ENCODE assay signal across 27 cellular contexts in the genomic region with DNA sequence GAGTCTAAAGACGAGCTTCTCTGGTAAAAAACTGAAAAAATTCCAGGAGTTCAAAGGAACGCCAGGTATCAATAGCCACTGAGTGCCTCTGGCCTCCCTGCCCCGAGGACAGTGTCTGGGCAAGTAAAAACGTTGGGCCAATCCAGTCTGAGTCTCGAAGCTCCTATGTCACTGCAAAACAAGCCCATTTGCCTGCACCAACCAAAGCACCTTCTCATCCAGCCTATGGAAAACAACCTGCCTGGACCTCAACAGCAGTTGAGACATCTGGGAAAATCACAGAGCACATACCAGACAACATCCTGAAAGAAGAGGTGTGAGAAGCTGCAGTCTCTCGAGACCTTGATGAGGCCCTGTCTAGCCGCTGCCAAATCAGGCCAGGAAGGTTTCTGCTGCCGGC. TPM values are rescaled to one million over a fixed set of nuclear protein-coding genes. Genes with fewer than 3 reads are reported as not detected.
DNase-seq lines count a peak whose midpoint lies in the region; ATAC-seq and TF ChIP-seq lines count a peak whose summit lies in the region.
"Had no signal": no experiment of that assay in that cellular context is flagged by ENCODE, and none has a peak within 500 bp of the region (broad histone marks: within the 10 kb centered on the region; RNA-seq: fewer than 3 reads in every experiment).

No MANE protein-coding gene starts in this region.

- H3K23ac ChIP-seq in H9 (ENCODE audit: insufficient read length, low read depth, low read length) (no peak overlapping the region), trophoblast cell (ENCODE audit: low read length) (no peak overlapping the region)

- H4K91ac ChIP-seq in H9 (ENCODE audit: insufficient read length, low read depth, low read length) (no peak overlapping the region), trophoblast cell (ENCODE audit: low read depth, low read length) (peak overlapping the region; percentile 32)

- H3K18ac ChIP-seq in H9 (ENCODE audit: insufficient read length, low read depth, low read length): no peak overlapping the region
- H3K18ac ChIP-seq in trophoblast cell (ENCODE audit: low read length): no peak overlapping the region

- H3K4me2 ChIP-seq in H9 (ENCODE audit: insufficient read depth, insufficient read length, low read length) (no peak overlapping the region), trophoblast cell (ENCODE audit: low read length) (peak overlapping the region; percentile 28)

- H2BK5ac ChIP-seq in H9 (ENCODE audit: insufficient read length, low read length) (no peak overlapping the region), trophoblast cell (ENCODE audit: low read depth, low read length, poor library complexity) (peak overlapping the region; percentile 22)

- H2AK5ac ChIP-seq in H9 (ENCODE audit: insufficient read length, low read length) (no peak overlapping the region), trophoblast cell (ENCODE audit: low read length) (no peak overlapping the region)

- no peaks in the 10 kb centered on the region for H3K23me2 ChIP-seq in H9 (ENCODE audit: insufficient read length, low read depth, low read length, poor library complexity, severe bottlenecking)

- H3K4me1 Mint-ChIP-seq in CD14-positive monocyte: peaks cover 69% of the 10 kb centered on the region
- H3K4me1 Mint-ChIP-seq in H9: peaks cover 11 to 20% of the 10 kb centered on the region in 2 experiments; a peak in 3 of 4 replicates
- H3K4me1 Mint-ChIP-seq in endodermal cell: peaks cover 6% of the 10 kb centered on the region
- H3K4me1 Mint-ChIP-seq in Calu3 (ENCODE audit: low read depth, unreplicated experiment): no peaks in the 10 kb centered on the region

- H4K5ac ChIP-seq in H9 (ENCODE audit: insufficient read length, low read depth, low read length): no peak overlapping the region

- H3K4me1 ChIP-seq in H9 (ENCODE audit: insufficient read depth, low read length) (no peaks in the 10 kb centered on the region), endodermal cell (ENCODE audit: control insufficient read depth, insufficient read depth, low read length) (no peaks in the 10 kb centered on the region), trophoblast cell (ENCODE audit: control insufficient read depth in 1 of 2, insufficient read depth in 2 of 2, low read length in 2 of 2) (peaks cover 40 to 44% of the 10 kb centered on the region in 2 experiments)
- H3K4me1 ChIP-seq: SJCRH30 had no signal

- peaks cover 16% of the 10 kb centered on the region; the same call in 1 of the 2 replicates for H3K79me2 ChIP-seq in H9 (ENCODE audit: insufficient read depth, low read length)
- peaks cover 17% of the 10 kb centered on the region for H3K79me2 ChIP-seq in trophoblast cell (ENCODE audit: control insufficient read depth, insufficient read depth, low read length, poor library complexity)

- peak overlapping the region in 4 of 7 donors; percentile 37 to 65 (median 49) for H3K27ac Mint-ChIP-seq in CD14-positive monocyte
- peak overlapping the region in 2 of 3 experiments; percentile 81 to 82; a peak in 4 of 7 replicates for H3K27ac Mint-ChIP-seq in H9
- H3K27ac Mint-ChIP-seq in endodermal cell: peak overlapping the region; percentile 65
- no peak overlapping the region for H3K27ac Mint-ChIP-seq in Calu3 (ENCODE audit: unreplicated experiment)
- H3K27ac Mint-ChIP-seq: activated B cell treated with CpG ODN at 0.5 μM for 24 hours; activated naive CD8-positive, alpha-beta T cell treated with anti-CD3 and anti-CD28 coated beads, Interleukin-2, amount 50 U/mL, for 24 hours; activated T-cell treated with anti-CD3 and anti-CD28 coated beads, Interleukin-2, amount 50 U/mL, for 72 hours had no signal

- H3K9me3 Mint-ChIP-seq in CD14-positive monocyte (no peaks in the 10 kb centered on the region), H9 (peaks cover 0 to 2% of the 10 kb centered on the region in 2 experiments; a peak in 1 of 5 replicates), endodermal cell (peaks cover 7% of the 10 kb centered on the region), Calu3 (ENCODE audit: low read depth, unreplicated experiment) (no peaks in the 10 kb centered on the region)
- H3K9me3 Mint-ChIP-seq: activated B cell treated with CpG ODN at 0.5 μM for 24 hours; activated naive CD8-positive, alpha-beta T cell treated with anti-CD3 and anti-CD28 coated beads, Interleukin-2, amount 50 U/mL, for 24 hours; activated T-cell treated with anti-CD3 and anti-CD28 coated beads, Interleukin-2, amount 50 U/mL, for 72 hours; naive thymus-derived CD8-positive, alpha-beta T cell; stimulated activated naive B cell treated with anti-CD40 and anti-IgM and Interleukin-4, amounts not matched to agents 10 μg/mL and 1 μg/mL and 100 μg/mL, for 72 hours had no signal

- no TSS peak for BruUV-seq in Calu3 (replicated peaks; lab: Mats Ljungman, UMichigan)

- H3K27me3 Mint-ChIP-seq in CD14-positive monocyte (ENCODE audit: low read depth in 3 of 3) (peaks cover 0 to 2% (median 2%) of the 10 kb centered on the region in 3 donors), H9 (ENCODE audit: low read depth) (no peaks in the 10 kb centered on the region), endodermal cell (ENCODE audit: insufficient read depth) (no peaks in the 10 kb centered on the region), Calu3 (ENCODE audit: unreplicated experiment) (no peaks in the 10 kb centered on the region)
- H3K27me3 Mint-ChIP-seq: activated B cell treated with CpG ODN at 0.5 μM for 24 hours; activated naive CD8-positive, alpha-beta T cell treated with anti-CD3 and anti-CD28 coated beads, Interleukin-2, amount 50 U/mL, for 24 hours; naive thymus-derived CD8-positive, alpha-beta T cell; stimulated activated naive B cell treated with anti-CD40 and anti-IgM and Interleukin-4, amounts not matched to agents 10 μg/mL and 1 μg/mL and 100 μg/mL, for 72 hours had no signal

- H3K36me3 ChIP-seq in endodermal cell (ENCODE audit: control insufficient read depth, insufficient read depth, low read length): peaks cover 16% of the 10 kb centered on the region
- H3K36me3 ChIP-seq in trophoblast cell (ENCODE audit: control insufficient read depth in 1 of 2, insufficient read depth in 2 of 2, low read length in 2 of 2): peaks cover 4 to 5% of the 10 kb centered on the region in 2 experiments
- H3K36me3 ChIP-seq: SJCRH30 had no signal

- WGBS in H9 (ENCODE audit: extremely low coverage, insufficient read length, low lambda C conversion rate): no CpG with 5 or more reads among the region's 8 CpGs
- WGBS in endodermal cell (ENCODE audit: insufficient coverage in 1 of 2, insufficient read length in 1 of 2), 2 experiments: 91 to 98% methylated on average over 5 to 8 of the region's 8 CpGs
- no CpG with 5 or more reads among the region's 8 CpGs for WGBS in trophoblast cell (ENCODE audit: extremely low coverage, insufficient coverage, insufficient read length)

- H3K9ac ChIP-seq in H9 (ENCODE audit: extremely low read depth, insufficient read length, low read length) (no peak overlapping the region), endodermal cell (ENCODE audit: extremely low read depth, low read length, poor library complexity, severe bottlenecking) (no peak overlapping the region), trophoblast cell (ENCODE audit: low read length) (no peak overlapping the region)

- DNase-seq in CD14-positive monocyte (ENCODE audit: low spot score) (no peak), H9 (no peak), endodermal cell (peak; percentile 62), trophoblast cell (peak; percentile 77 to 80), Calu3 (no peak)
- no peak for DNase-seq in activated CD8-positive, alpha-beta memory T cell treated with anti-CD3 and anti-CD28 coated beads, Interleukin-2, amount 50 U/mL, for 4 hours
- DNase-seq: activated B cell treated with CpG ODN at 0.5 μM for 24 hours; activated CD4-positive, alpha-beta T cell treated with anti-CD3 and anti-CD28 coated beads, Interleukin-2, amount 50 U/mL, for 1 hour; activated naive CD4-positive, alpha-beta T cell; activated naive CD8-positive, alpha-beta T cell treated with anti-CD3 and anti-CD28 coated beads, Interleukin-2, amount 50 U/mL, for 24 hours; activated T-cell treated with anti-CD3 and anti-CD28 coated beads, Interleukin-2, amount 50 U/mL, for 72 hours; caudate nucleus; cortex of kidney; DMS53; glutamatergic neuron; naive thymus-derived CD8-positive, alpha-beta T cell; NCI-H1048; NCI-H1694; NCI-H446 treated with DMSO at 0.1 percent for 48 hours; occipital lobe; SJCRH30; stimulated activated CD4-positive, alpha-beta T cell treated with anti-CD3 and anti-CD28 coated beads, Interleukin-15, amount 100 ng/mL, for 24 hours; stimulated activated naive B cell treated with anti-CD40 and anti-IgM and Interleukin-4, amounts not matched to agents 10 μg/mL and 1 μg/mL and 100 μg/mL, for 72 hours had no signal

- H3K4me3 Mint-ChIP-seq in CD14-positive monocyte: no peak overlapping the region
- H3K4me3 Mint-ChIP-seq in H9: no peak overlapping the region
- H3K4me3 Mint-ChIP-seq in endodermal cell: no peak overlapping the region
- H3K4me3 Mint-ChIP-seq in Calu3 (ENCODE audit: low read depth, unreplicated experiment): no peak overlapping the region
- H3K4me3 Mint-ChIP-seq: activated B cell treated with CpG ODN at 0.5 μM for 24 hours; activated naive CD8-positive, alpha-beta T cell treated with anti-CD3 and anti-CD28 coated beads, Interleukin-2, amount 50 U/mL, for 24 hours; activated T-cell treated with anti-CD3 and anti-CD28 coated beads, Interleukin-2, amount 50 U/mL, for 72 hours; naive thymus-derived CD8-positive, alpha-beta T cell; stimulated activated naive B cell treated with anti-CD40 and anti-IgM and Interleukin-4, amounts not matched to agents 10 μg/mL and 1 μg/mL and 100 μg/mL, for 72 hours had no signal

- H3K36me3 Mint-ChIP-seq in CD14-positive monocyte (peaks cover 18 to 20% of the 10 kb centered on the region in 2 donors), H9 (ENCODE audit: insufficient read depth in 1 of 3, low read depth in 3 of 3) (peaks cover 13 to 32% (median 15%) of the 10 kb centered on the region in 3 experiments; a peak in 6 of 7 replicates), endodermal cell (ENCODE audit: low read depth) (peaks cover 34% of the 10 kb centered on the region), Calu3 (ENCODE audit: insufficient read depth, unreplicated experiment) (no peaks in the 10 kb centered on the region)

- CTCF ChIA-PET in Calu3 (lab: Charles Lee): interaction anchor here (0.5 to 0.9 kb wide), 2 partner anchors 13 to 147 kb away, joined by 3 to 6 read pairs; no protein-coding TSS in a partner anchor

- H3K14ac ChIP-seq in H9 (ENCODE audit: insufficient read depth, low read length) (no peak overlapping the region), trophoblast cell (ENCODE audit: low read length) (no peak overlapping the region)

- H4K20me1 ChIP-seq in H9 (ENCODE audit: control insufficient read depth, insufficient read depth, insufficient read length): no peaks in the 10 kb centered on the region

- H3K4ac ChIP-seq in H9 (ENCODE audit: low read depth, low read length) (no peak overlapping the region), trophoblast cell (ENCODE audit: low read depth, low read length) (no peak overlapping the region)

- no peak overlapping the region for H3K56ac ChIP-seq in H9 (ENCODE audit: insufficient read length, low read depth, low read length)

- H3T11ph ChIP-seq in H9 (ENCODE audit: low read length): no peak overlapping the region

- intact Hi-C loops in CD14-positive monocyte (cut with micrococcal nuclease): no loop called here
- intact Hi-C loops in Calu3 (cut with micrococcal nuclease; ENCODE audit: unreplicated experiment): no loop called here

- no peaks in the 10 kb centered on the region for H3K9me3 ChIP-seq in H9 (ENCODE audit: control insufficient read depth, low read depth, low read length)
- H3K9me3 ChIP-seq in endodermal cell (ENCODE audit: control insufficient read depth, low read length): no peaks in the 10 kb centered on the region
- H3K9me3 ChIP-seq in trophoblast cell (ENCODE audit: insufficient read depth, low read depth, low read length): no peaks in the 10 kb centered on the region
- H3K9me3 ChIP-seq: left lung, SJCRH30 had no signal

- H3K27me3 ChIP-seq in H9 (ENCODE audit: insufficient read depth, low read length) (no peaks in the 10 kb centered on the region), endodermal cell (ENCODE audit: control insufficient read depth, insufficient read depth, low read length, poor library complexity, severe bottlenecking) (no peaks in the 10 kb centered on the region), trophoblast cell (ENCODE audit: insufficient read depth, low read length) (no peaks in the 10 kb centered on the region)
- H3K27me3 ChIP-seq: left lung, SJCRH30 had no signal

- H2BK20ac ChIP-seq in H9 (ENCODE audit: low read depth, low read length, poor library complexity, severe bottlenecking): no peak overlapping the region

- TF ChIP-seq CTCF in CD14-positive monocyte (IDR thresholded peaks at IDR 0.05): no peak
- TF ChIP-seq CTCF in H9 (conservative IDR thresholded peaks at IDR 0.05): no peak
- no peak for TF ChIP-seq CTCF in endodermal cell (conservative IDR thresholded peaks at IDR 0.05)
- TF ChIP-seq CTCF in Calu3 (IDR thresholded peaks at IDR 0.05; ENCODE audit: unreplicated experiment): no peak

- no peak overlapping the region for H4K12ac ChIP-seq in trophoblast cell (ENCODE audit: low read depth, low read length)

- no peak for ATAC-seq in GM18909 (IDR thresholded peaks at IDR 0.05; ENCODE audit: poor library complexity, unreplicated experiment)
- ATAC-seq: activated naive CD8-positive, alpha-beta T cell treated with anti-CD3 and anti-CD28 coated beads, Interleukin-2, amount 50 U/mL, for 24 hours; activated T-cell treated with anti-CD3 and anti-CD28 coated beads, Interleukin-2, amount 50 U/mL, for 72 hours; esophagus mucosa; K562; left lung; naive thymus-derived CD8-positive, alpha-beta T cell; stimulated activated naive B cell treated with anti-CD40 and anti-IgM and Interleukin-4, amounts not matched to agents 10 μg/mL and 1 μg/mL and 100 μg/mL, for 72 hours had no signal

- H3K79me1 ChIP-seq in H9 (ENCODE audit: insufficient read depth, low read depth, low read length, poor library complexity, severe bottlenecking): peaks cover 17% of the 10 kb centered on the region
- H3K79me1 ChIP-seq in trophoblast cell (ENCODE audit: low read length): peaks cover 11% of the 10 kb centered on the region

- no peak overlapping the region for H2BK15ac ChIP-seq in H9 (ENCODE audit: low read depth, low read length)

- no peak overlapping the region for H3K4me3 ChIP-seq in endodermal cell (ENCODE audit: low read length)
- H3K4me3 ChIP-seq in trophoblast cell (ENCODE audit: low read depth, low read length): no peak overlapping the region
- H3K4me3 ChIP-seq: K562, left lung, SJCRH30 had no signal

- H3K27ac ChIP-seq in H9 (ENCODE audit: insufficient read length, low read depth, low read length): no peak overlapping the region
- H3K27ac ChIP-seq in endodermal cell (ENCODE audit: low read depth, low read length): no peak overlapping the region
- H3K27ac ChIP-seq in trophoblast cell (ENCODE audit: low read depth, low read length): peak overlapping the region; percentile 72
- H3K27ac ChIP-seq: left lung, SJCRH30 had no signal

- H4K8ac ChIP-seq in H9 (replicated peaks; ENCODE audit: insufficient read length, low read depth, low read length) (no peak overlapping the region), trophoblast cell (ENCODE audit: low read depth, low read length) (no peak overlapping the region)

- H2AFZ ChIP-seq in H9 (ENCODE audit: low read length) (no peak overlapping the region), trophoblast cell (ENCODE audit: insufficient read depth, low read length, poor library complexity) (no peak overlapping the region)

- no peak overlapping the region for H2BK12ac ChIP-seq in H9 (ENCODE audit: insufficient read length, low read depth, low read length)
- H2BK12ac ChIP-seq in trophoblast cell (ENCODE audit: low read length): no peak overlapping the region

- no peak overlapping the region for H2BK120ac ChIP-seq in H9 (ENCODE audit: low read depth, low read length, poor library complexity, severe bottlenecking)
- H2BK120ac ChIP-seq in trophoblast cell (ENCODE audit: insufficient read depth, low read length, poor library complexity): no peak overlapping the region

RNA-seq across cellular contexts. Expression of a gene that starts 56.6 kb away (rescaled TPM):
- 10 to 100 TPM; 15.5 to 23.8 TPM for polyA plus RNA-seq in CD14-positive monocyte
- total RNA-seq in H9 (2021) (65.3 and 66.4 TPM in 2 replicates), endodermal cell (10 to 100 TPM; 72.6 to 74.7 TPM), Calu3 (2022) (79.5 and 82.0 TPM in 2 replicates)
- polyA plus RNA-seq in endodermal cell (2013, experiment 1 of 2): 42.9 TPM
- 40.4 TPM for polyA plus RNA-seq in endodermal cell (2013, experiment 2 of 2)
- polyA plus RNA-seq in trophoblast cell (2013): 28.3 and 31.1 TPM in 2 replicates

Comparison
In these comparisons a context has a peak if more than half of its experiments do, and no peak if none do; other contexts are left out.
1. DNase-seq: peak in endodermal cell (single experiment) and trophoblast cell (2 of 2); none in CD14-positive monocyte (single experiment), H9 (single experiment), Calu3 (single experiment) and activated CD8-positive, alpha-beta memory T cell treated with anti-CD3 and anti-CD28 coated beads, Interleukin-2, amount 50 U/mL, for 4 hours (single experiment).